ENCODE assay signal across 13 cellular contexts in the genomic region with DNA sequence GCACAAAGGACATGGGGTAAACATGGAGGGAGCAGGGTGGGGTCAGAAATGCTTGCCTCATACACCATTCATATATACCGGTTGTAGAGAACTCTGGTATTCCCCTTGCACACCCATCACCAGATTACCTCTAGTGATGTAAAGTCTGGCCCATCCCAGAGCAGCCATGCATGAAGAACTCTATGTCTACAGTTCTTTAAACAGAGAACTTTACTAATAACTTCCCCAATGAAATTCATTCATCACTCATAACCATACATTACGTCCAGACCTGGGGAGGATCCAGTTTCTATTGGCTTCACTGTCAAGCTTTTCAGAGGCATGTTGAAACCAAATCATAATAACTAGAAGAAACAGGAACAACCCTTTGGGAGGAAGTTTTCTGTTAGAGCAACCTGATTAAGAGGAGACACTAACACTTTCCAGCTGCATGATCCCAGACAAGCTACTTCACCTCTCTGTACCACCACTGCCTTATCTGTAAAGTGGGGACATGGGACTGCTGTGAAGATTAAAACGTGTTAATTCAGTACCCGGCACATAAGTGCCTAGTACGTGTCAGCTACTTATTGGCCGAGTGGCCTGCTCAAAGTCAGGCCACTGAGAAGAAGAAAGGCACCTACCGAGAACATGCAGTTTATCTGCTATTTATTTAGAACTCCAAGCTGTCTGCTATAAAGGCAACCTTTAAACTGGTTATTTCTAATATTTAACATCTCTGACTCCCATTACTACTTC. TPM values are rescaled to one million over a fixed set of nuclear protein-coding genes. Genes with fewer than 3 reads are reported as not detected.
DNase-seq lines count a peak whose midpoint lies in the region; ATAC-seq and TF ChIP-seq lines count a peak whose summit lies in the region.
"Had no signal": no experiment of that assay in that cellular context is flagged by ENCODE, and none has a peak within 500 bp of the region (broad histone marks: within the 10 kb centered on the region; RNA-seq: fewer than 3 reads in every experiment).

No MANE protein-coding gene starts in this region.

- no peak for TF ChIP-seq POLR2A in esophagus squamous epithelium (IDR thresholded peaks at IDR 0.05)

- no peak overlapping the region for H3K4me2 ChIP-seq in mammary epithelial cell (ENCODE audit: insufficient read depth, low read depth, low read length)

- no peaks in the 10 kb centered on the region for H3K4me1 Mint-ChIP-seq in activated CD4-positive, alpha-beta memory T cell treated with anti-CD3 and anti-CD28 coated beads, Interleukin-2, amount 10 ng/mL, durations not matched to agents 7 days and 5 days

- no peak overlapping the region for H3K27ac Mint-ChIP-seq in activated CD4-positive, alpha-beta memory T cell treated with anti-CD3 and anti-CD28 coated beads, Interleukin-2, amount 10 ng/mL, durations not matched to agents 7 days and 5 days

- dilution Hi-C loops in mammary epithelial cell (cut with HindIII; ENCODE audit: low sequenced_read_pairs): no loop called here

- POLR2A ChIA-PET in activated CD4-positive, alpha-beta memory T cell treated with anti-CD3 and anti-CD28 coated beads, Interleukin-2, amount 10 ng/mL, durations not matched to agents 7 days and 5 days (lab: Charles Lee): interaction anchor here (1.1 kb wide), 1 partner anchor 112 kb away, joined by 3 read pairs; the partner anchor contains the start of gene MALSU1

- TF ChIP-seq CTCF in esophagus squamous epithelium (IDR thresholded peaks at IDR 0.05) (no peak), mammary epithelial cell (conservative IDR thresholded peaks at IDR 0.05 in 1 of 2, IDR thresholded peaks at IDR 0.05 in 1 of 2; ENCODE audit: extremely low read depth in 1 of 2, insufficient read depth in 1 of 2, low read depth in 1 of 2, low read length in 2 of 2) (no peak)

- no TSS peak for BruUV-seq in mammary epithelial cell (replicated peaks; lab: Mats Ljungman, UMichigan)

- DNase-seq in esophagus squamous epithelium (lab: John Stamatoyannopoulos, UW) (no peak), mammary epithelial cell (no peak), iPS-NIHi11 (ENCODE audit: low spot score) (no peak)
- DNase-seq in activated CD4-positive, alpha-beta memory T cell treated with anti-CD3 and anti-CD28 coated beads, Interleukin-2, amount 10 ng/mL, durations not matched to agents 7 days and 5 days: no peak
- DNase-seq in activated CD4-positive, alpha-beta T cell treated with anti-CD3 and anti-CD28 coated beads, Interleukin-2, amount 50 U/mL, for 48 hours: no peak
- DNase-seq: activated CD4-positive, alpha-beta T cell treated with anti-CD3 and anti-CD28 coated beads for 1 hour; anterior cingulate cortex; NCI-H510A; stimulated activated CD4-positive, alpha-beta T cell treated with anti-CD3 and anti-CD28 coated beads, Interleukin-4, amount 100 ng/mL, for 4 hours had no signal

- CTCF ChIA-PET in activated CD4-positive, alpha-beta memory T cell treated with anti-CD3 and anti-CD28 coated beads, Interleukin-2, amount 10 ng/mL, durations not matched to agents 7 days and 5 days (lab: Charles Lee): interaction anchor here (1.3 kb wide), 1 partner anchor 53 kb away, joined by 4 read pairs; no protein-coding TSS in a partner anchor
- CTCF ChIA-PET in mammary epithelial cell (lab: Charles Lee; ENCODE audit: low non-redundant PET): no interaction called here

- no peak overlapping the region for H3K9ac ChIP-seq in mammary epithelial cell (ENCODE audit: insufficient read depth, low read length)

- H3K4me3 ChIP-seq in esophagus squamous epithelium: no peak overlapping the region
- no peak overlapping the region for H3K4me3 ChIP-seq in mammary epithelial cell (replicated peaks in 1 of 3; ENCODE audit: insufficient read depth in 1 of 3, low read depth in 2 of 3, low read length in 3 of 3)
- H3K4me3 ChIP-seq: vagina had no signal

- in situ Hi-C loops in mammary epithelial cell (cut with MboI; ENCODE audit: low sequenced_read_pairs in 2 of 2): no loop called here

- peaks cover 3% of the 10 kb centered on the region for H3K36me3 Mint-ChIP-seq in activated CD4-positive, alpha-beta memory T cell treated with anti-CD3 and anti-CD28 coated beads, Interleukin-2, amount 10 ng/mL, durations not matched to agents 7 days and 5 days (ENCODE audit: low read depth)

- peaks cover 6% of the 10 kb centered on the region for H3K9me3 Mint-ChIP-seq in activated CD4-positive, alpha-beta memory T cell treated with anti-CD3 and anti-CD28 coated beads, Interleukin-2, amount 10 ng/mL, durations not matched to agents 7 days and 5 days

- H3K27ac ChIP-seq in esophagus squamous epithelium (peak overlapping the region; percentile 79 to 89 (median 85)), mammary epithelial cell (ENCODE audit: insufficient read depth, low read depth, low read length) (no peak overlapping the region)
- H3K27ac ChIP-seq: vagina had no signal

- ATAC-seq in GM18907 (IDR thresholded peaks at IDR 0.05; ENCODE audit: unreplicated experiment) (peak; percentile 96), GM21786 (IDR thresholded peaks at IDR 0.05; ENCODE audit: unreplicated experiment) (peak; percentile 91), HG03442 (IDR thresholded peaks at IDR 0.05; ENCODE audit: unreplicated experiment) (peak; percentile 92)

- no peak overlapping the region for H3K4me3 Mint-ChIP-seq in activated CD4-positive, alpha-beta memory T cell treated with anti-CD3 and anti-CD28 coated beads, Interleukin-2, amount 10 ng/mL, durations not matched to agents 7 days and 5 days

- H3K27me3 Mint-ChIP-seq in activated CD4-positive, alpha-beta memory T cell treated with anti-CD3 and anti-CD28 coated beads, Interleukin-2, amount 10 ng/mL, durations not matched to agents 7 days and 5 days: peaks cover 6% of the 10 kb centered on the region

- intact Hi-C loops in esophagus squamous epithelium (cut with DNase I): no loop called here
- intact Hi-C loops in mammary epithelial cell (cut with micrococcal nuclease): no loop called here

- H4K20me1 ChIP-seq in mammary epithelial cell (ENCODE audit: insufficient read depth, low read length): no peaks in the 10 kb centered on the region

- H3K4me1 ChIP-seq in esophagus squamous epithelium (peaks cover 0 to 21% (median 0%) of the 10 kb centered on the region in 3 donors), mammary epithelial cell (ENCODE audit: insufficient read depth, low read length) (no peaks in the 10 kb centered on the region)
- H3K4me1 ChIP-seq: vagina had no signal

- H2AFZ ChIP-seq in mammary epithelial cell (ENCODE audit: low read depth, low read length): no peak overlapping the region

- no peaks in the 10 kb centered on the region for H3K36me3 ChIP-seq in esophagus squamous epithelium
- no peaks in the 10 kb centered on the region for H3K36me3 ChIP-seq in mammary epithelial cell (ENCODE audit: insufficient read depth, low read length)
- H3K36me3 ChIP-seq: vagina had no signal

- H3K9me3 ChIP-seq in esophagus squamous epithelium (no peaks in the 10 kb centered on the region), mammary epithelial cell (replicated peaks; ENCODE audit: insufficient read depth, low read length) (no peaks in the 10 kb centered on the region)
- H3K9me3 ChIP-seq: vagina had no signal

- WGBS in esophagus squamous epithelium, 2 donors: 43 to 66% methylated on average over 7 of the region's 7 CpGs
- WGBS in mammary epithelial cell (ENCODE audit: low coverage, missing lambda C conversion rate): 87% methylated on average over 7 of the region's 7 CpGs

- no peaks in the 10 kb centered on the region for H3K27me3 ChIP-seq in esophagus squamous epithelium
- H3K27me3 ChIP-seq in mammary epithelial cell (ENCODE audit: insufficient read depth, low read length): no peaks in the 10 kb centered on the region
- H3K27me3 ChIP-seq: vagina had no signal

- no peaks in the 10 kb centered on the region for H3K79me2 ChIP-seq in mammary epithelial cell (ENCODE audit: insufficient read depth, low read length)

RNA-seq across cellular contexts. Expression of gene IGF2BP3, which starts 59.7 kb away (rescaled TPM):
- total RNA-seq in esophagus squamous epithelium (1 to 10 TPM; 1.3 to 9.3 (median 7.2) TPM), mammary epithelial cell (10 to 100 TPM in 1 of 2 donors, 1 to 10 TPM in 1; 5.0 to 14.4 TPM)
- under 1 TPM; 0.48 to 0.68 TPM for total RNA-seq in activated CD4-positive, alpha-beta memory T cell treated with anti-CD3 and anti-CD28 coated beads, Interleukin-2, amount 10 ng/mL, durations not matched to agents 7 days and 5 days
- 12.4 TPM for polyA plus RNA-seq in mammary epithelial cell
- 28.1 TPM for polyA minus RNA-seq in mammary epithelial cell
